In genomic region chr2:145321344-145321743, GRCh38 we compare ENCODE assay signal across 12 cellular contexts.
"Had no signal": no experiment of that assay in that cellular context is flagged by ENCODE, and none has a peak within 500 bp of the region (broad histone marks: within the 10 kb centered on the region; RNA-seq: fewer than 3 reads in every experiment).

No MANE protein-coding gene starts in this region.

- H3K36me3 ChIP-seq: colonic mucosa, prostate gland, right lobe of liver, suprapubic skin had no signal

- DNase-seq: activated CD4-positive, alpha-beta memory T cell treated with anti-CD3 and anti-CD28 coated beads, Interleukin-2, amount 10 ng/mL, durations not matched to agents 7 days and 5 days; activated CD4-positive, alpha-beta T cell treated with anti-CD3 and anti-CD28 coated beads for 4 hours; activated T-cell treated with anti-CD3 and anti-CD28 coated beads, Interleukin-2, amount 50 U/mL, for 24 hours; amniotic stem cell; colonic mucosa; islet precursor cell; right lobe of liver; trophoblast cell had no signal

- H3K27me3 ChIP-seq: colonic mucosa, right lobe of liver, suprapubic skin had no signal

- H3K27ac ChIP-seq: colonic mucosa, prostate gland, right lobe of liver, suprapubic skin had no signal

- H3K4me3 ChIP-seq: colonic mucosa, lung, prostate gland, right lobe of liver, suprapubic skin had no signal

- H3K9me3 ChIP-seq: colonic mucosa, prostate gland, right lobe of liver, suprapubic skin had no signal

- ATAC-seq: right lobe of liver, WTC11 had no signal

- H3K4me1 ChIP-seq: colonic mucosa, prostate gland, right lobe of liver had no signal
